14 cellular contexts compared by ENCODE assay signal in the genomic region with DNA sequence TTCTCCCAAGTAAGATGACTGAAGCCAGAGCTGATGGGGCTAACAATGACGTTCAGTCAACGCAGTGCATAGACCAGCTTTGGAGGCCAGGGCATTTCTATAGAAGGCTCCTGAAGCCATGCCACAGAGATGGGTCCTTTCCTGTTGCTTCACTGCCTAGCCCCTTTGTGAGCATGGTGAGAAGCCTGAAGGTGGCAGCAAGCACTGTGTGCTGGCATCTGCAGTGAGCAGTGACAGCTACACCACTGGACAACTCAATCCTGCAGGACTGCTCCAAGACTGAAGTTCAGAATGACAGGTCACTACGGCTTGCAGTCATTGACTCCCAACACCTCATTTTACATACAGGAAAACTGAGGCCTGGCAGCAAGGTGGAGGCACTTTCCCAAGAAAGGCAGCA.
DNase-seq lines count a peak whose midpoint lies in the region; ATAC-seq and TF ChIP-seq lines count a peak whose summit lies in the region.
"Had no signal": no experiment of that assay in that cellular context is flagged by ENCODE, and none has a peak within 500 bp of the region (broad histone marks: within the 10 kb centered on the region; RNA-seq: fewer than 3 reads in every experiment).

No MANE protein-coding gene starts in this region.

- H4K91ac ChIP-seq in IMR-90 (ENCODE audit: insufficient read depth, low read depth, low read length) = no peak overlapping the region

- H3K9me3 ChIP-seq in IMR-90 (ENCODE audit: control insufficient read depth, insufficient read depth, low read length) (no peaks in the 10 kb centered on the region), WERI-Rb-1 (ENCODE audit: severe bottlenecking) (no peaks in the 10 kb centered on the region), right atrium auricular region (no peaks in the 10 kb centered on the region), ovary (no peaks in the 10 kb centered on the region)
- H3K9me3 ChIP-seq: vagina had no signal

- H3K27ac ChIP-seq in IMR-90 (ENCODE audit: insufficient read depth, low read length) = 0 out of 2 replicates have a peak overlapping the region, but pooled peaks have one; percentile 32
- H3K27ac ChIP-seq in WERI-Rb-1 = peak overlapping the region; percentile 82
- no peak overlapping the region for H3K27ac ChIP-seq in right atrium auricular region
- no peak overlapping the region for H3K27ac ChIP-seq in ovary
- H3K27ac ChIP-seq: vagina had no signal

- H3K56ac ChIP-seq in IMR-90 (ENCODE audit: extremely low read depth, insufficient read depth, low read length) = no peak overlapping the region

- H3K4ac ChIP-seq in IMR-90 (ENCODE audit: low read depth, low read length) = no peak overlapping the region

- no peak overlapping the region for H4K8ac ChIP-seq in IMR-90 (ENCODE audit: low read depth in 2 of 2, low read length in 2 of 2)

- 0 out of 2 replicates have a peak, but pooled peaks cover 10% of the 10 kb centered on the region for H3K9me1 ChIP-seq in IMR-90 (ENCODE audit: insufficient read depth, low read length)

- no TSS peak for BruUV-seq in IMR-90 (replicated peaks; lab: Mats Ljungman, UMichigan)

- H2BK5ac ChIP-seq in IMR-90 (ENCODE audit: low read depth, low read length, poor library complexity, severe bottlenecking) = no peak overlapping the region

- H3K27me3 ChIP-seq in IMR-90 (ENCODE audit: control insufficient read depth, insufficient read depth, low read length) (no peaks in the 10 kb centered on the region), WERI-Rb-1 (ENCODE audit: insufficient read depth, low read depth, severe bottlenecking) (no peaks in the 10 kb centered on the region), right atrium auricular region (no peaks in the 10 kb centered on the region), ovary (no peaks in the 10 kb centered on the region)
- H3K27me3 ChIP-seq: vagina had no signal

- intact Hi-C loops in IMR-90 (cut with micrococcal nuclease) (loop anchor here (10.0 kb wide), 1 partner anchor 309 kb away; a partner anchor contains a TSS), ovary (cut with DNase I) (no loop called here)

- peak overlapping the region; percentile 2; the same call in 1 of the 2 replicates for H2AK5ac ChIP-seq in IMR-90 (ENCODE audit: low read depth, low read length)

- POLR2A ChIA-PET in IMR-90 (lab: Charles Lee; ENCODE audit: unreplicated experiment) = no interaction called here

- no peak for TF ChIP-seq RAD21 in IMR-90 (IDR thresholded peaks at IDR 0.05; ENCODE audit: low read length)

- no peak overlapping the region for H2BK20ac ChIP-seq in IMR-90 (ENCODE audit: low read depth, low read length)

- no peak overlapping the region for H2BK15ac ChIP-seq in IMR-90 (ENCODE audit: low read depth, low read length)

- H2AFZ ChIP-seq in IMR-90 (replicated peaks; ENCODE audit: low read length, poor library complexity) = no peak overlapping the region

- no peak overlapping the region for H4K5ac ChIP-seq in IMR-90 (ENCODE audit: low read depth, low read length)

- H3K4me2 ChIP-seq in IMR-90 (ENCODE audit: low read depth, low read length) = no peak overlapping the region; the same call in 1 of the 2 replicates

- no peak overlapping the region for H2AK9ac ChIP-seq in IMR-90 (replicated peaks; ENCODE audit: low read depth, low read length, poor library complexity)

- WGBS in IMR-90 (ENCODE audit: extremely low coverage in 2 of 2, insufficient read length in 1 of 2), 2 experiments = 86% methylated on average over 2 of the region's 3 CpGs; no CpG with 5 or more reads in 1 of the 2 experiments
- WGBS in ovary, 3 donors = 83 to 91% (median 89%) methylated on average over 3 of the region's 3 CpGs

- TF ChIP-seq CTCF in IMR-90 (conservative IDR thresholded peaks at IDR 0.05; ENCODE audit: low read depth, low read length) = no peak
- peak; percentile 67 for TF ChIP-seq CTCF in WERI-Rb-1 (IDR thresholded peaks at IDR 0.05; ENCODE audit: low read depth, low read length)
- peak; percentile 17 to 59 for TF ChIP-seq CTCF in right atrium auricular region (IDR thresholded peaks at IDR 0.05)
- TF ChIP-seq CTCF in ovary (IDR thresholded peaks at IDR 0.05) = no peak

- ATAC-seq in IMR-90 (ENCODE audit: low read depth) (no peak), GM19023 (IDR thresholded peaks at IDR 0.05; ENCODE audit: unreplicated experiment) (no peak)
- ATAC-seq: activated naive CD8-positive, alpha-beta T cell treated with anti-CD3 and anti-CD28 coated beads, Interleukin-2, amount 50 U/mL, for 24 hours had no signal

- no peak for TF ChIP-seq EP300 in ovary (IDR thresholded peaks at IDR 0.05)

- no peak overlapping the region for H3K18ac ChIP-seq in IMR-90 (ENCODE audit: low read depth, low read length)

- TF ChIP-seq POLR2A in IMR-90 (IDR thresholded peaks at IDR 0.05; ENCODE audit: low read depth, low read length) (no peak), ovary (IDR thresholded peaks at IDR 0.05) (no peak)

- CTCF ChIA-PET in IMR-90 (lab: Yijun Ruan, JAX) = no interaction called here

- in situ Hi-C loops in ACHN (cut with HindIII; ENCODE audit: low pct_ligation_motif_present, low pct_unique_long_range_greater_than_20kb, low sequenced_read_pairs) = no loop called here
- in situ Hi-C loops in IMR-90 (cut with MboI; ENCODE audit: low sequenced_read_pairs) = no loop called here

- H3K4me3 ChIP-seq in IMR-90 (ENCODE audit: insufficient read depth, low read depth, low read length) = no peak overlapping the region
- H3K4me3 ChIP-seq in WERI-Rb-1 (ENCODE audit: low read depth, low read length) = no peak overlapping the region
- H3K4me3 ChIP-seq in right atrium auricular region = no peak overlapping the region
- no peak overlapping the region for H3K4me3 ChIP-seq in ovary
- H3K4me3 ChIP-seq: vagina had no signal

- dilution Hi-C loops in IMR-90 (cut with HindIII; ENCODE audit: low sequenced_read_pairs, unreplicated experiment) = no loop called here

- H3K4me1 ChIP-seq in IMR-90 (ENCODE audit: control insufficient read depth, insufficient read depth, low read length) (peaks cover 18% of the 10 kb centered on the region), right atrium auricular region (peaks cover 0 to 48% of the 10 kb centered on the region in 2 donors), ovary (ENCODE audit: insufficient read depth) (peaks cover 6% of the 10 kb centered on the region)

- no peak overlapping the region for H3K14ac ChIP-seq in IMR-90 (replicated peaks; ENCODE audit: low read depth, low read length)

- peak; percentile 5 for DNase-seq in ACHN
- DNase-seq in IMR-90 = no peak
- peak; percentile 50 for DNase-seq in WERI-Rb-1
- DNase-seq in right atrium auricular region (ENCODE audit: low spot score) = no peak
- no peak for DNase-seq in retina
- no peak for DNase-seq in ovary
- no peak for DNase-seq in Kasumi-1 (lab: John Stamatoyannopoulos, UW)
- DNase-seq: activated naive CD8-positive, alpha-beta T cell treated with anti-CD3 and anti-CD28 coated beads, Interleukin-2, amount 50 U/mL, for 24 hours; NCI-H1417 treated with DMSO at 0.1 percent for 48 hours; NCI-H446; stimulated activated CD4-positive, alpha-beta T cell treated with anti-CD3 and anti-CD28 coated beads, Interleukin-4, amount 100 ng/mL, for 4 hours; stimulated activated naive B cell treated with anti-CD40 and anti-IgM and Interleukin-4, amounts not matched to agents 10 μg/mL and 1 μg/mL and 100 μg/mL, for 72 hours had no signal

- no peak overlapping the region for H3K23ac ChIP-seq in IMR-90 (ENCODE audit: low read depth, low read length)

- no peak overlapping the region for H2BK120ac ChIP-seq in IMR-90 (ENCODE audit: low read depth, low read length)

- peaks cover 10 to 36% of the 10 kb centered on the region in 2 experiments for H3K79me1 ChIP-seq in IMR-90 (ENCODE audit: low read depth in 1 of 2, low read length in 2 of 2)

- H3K9ac ChIP-seq in IMR-90 (ENCODE audit: low read depth, low read length) = no peak overlapping the region

- H4K20me1 ChIP-seq in IMR-90 (ENCODE audit: insufficient read depth, low read length) = peaks cover 8% of the 10 kb centered on the region; the same call in 1 of the 2 replicates

- H3K36me3 ChIP-seq in IMR-90 (ENCODE audit: control insufficient read depth, insufficient read depth, low read length) = no peaks in the 10 kb centered on the region
- peaks cover 36% of the 10 kb centered on the region for H3K36me3 ChIP-seq in WERI-Rb-1
- no peaks in the 10 kb centered on the region for H3K36me3 ChIP-seq in right atrium auricular region
- no peaks in the 10 kb centered on the region for H3K36me3 ChIP-seq in ovary
- H3K36me3 ChIP-seq: vagina had no signal

TF ChIP-seq in IMR-90, 13 proteins besides CTCF, POLR2A, EP300 and RAD21 (continues in another document):
- TF ChIP-seq FOS (IDR thresholded peaks at IDR 0.05; ENCODE audit: low read depth, low read length) (no peak), SMC3 (IDR thresholded peaks at IDR 0.05; ENCODE audit: low read depth, low read length) (no peak), MAZ (IDR thresholded peaks at IDR 0.05; ENCODE audit: borderline replicate concordance, low read depth, low read length) (no peak), RFX5 (IDR thresholded peaks at IDR 0.05; ENCODE audit: low read depth, low read length) (no peak), CHD1 (IDR thresholded peaks at IDR 0.05; ENCODE audit: low read depth, low read length) (no peak), MAFK (IDR thresholded peaks at IDR 0.05; ENCODE audit: low read depth, low read length) (no peak), CEBPB (IDR thresholded peaks at IDR 0.05; ENCODE audit: low read depth, low read length) (no peak), NFE2L2 (IDR thresholded peaks at IDR 0.05; ENCODE audit: low read depth, low read length) (no peak), MXI1 (IDR thresholded peaks at IDR 0.05; ENCODE audit: borderline replicate concordance, low read depth, low read length) (no peak), BHLHE40 (IDR thresholded peaks at IDR 0.05; ENCODE audit: low read depth, low read length) (no peak)
- TF ChIP-seq, protein P1, sequence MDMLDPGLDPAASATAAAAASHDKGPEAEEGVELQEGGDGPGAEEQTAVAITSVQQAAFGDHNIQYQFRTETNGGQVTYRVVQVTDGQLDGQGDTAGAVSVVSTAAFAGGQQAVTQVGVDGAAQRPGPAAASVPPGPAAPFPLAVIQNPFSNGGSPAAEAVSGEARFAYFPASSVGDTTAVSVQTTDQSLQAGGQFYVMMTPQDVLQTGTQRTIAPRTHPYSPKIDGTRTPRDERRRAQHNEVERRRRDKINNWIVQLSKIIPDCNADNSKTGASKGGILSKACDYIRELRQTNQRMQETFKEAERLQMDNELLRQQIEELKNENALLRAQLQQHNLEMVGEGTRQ (IDR thresholded peaks at IDR 0.05; ENCODE audit: low read depth, low read length) = no peak
- TF ChIP-seq, protein P2, sequence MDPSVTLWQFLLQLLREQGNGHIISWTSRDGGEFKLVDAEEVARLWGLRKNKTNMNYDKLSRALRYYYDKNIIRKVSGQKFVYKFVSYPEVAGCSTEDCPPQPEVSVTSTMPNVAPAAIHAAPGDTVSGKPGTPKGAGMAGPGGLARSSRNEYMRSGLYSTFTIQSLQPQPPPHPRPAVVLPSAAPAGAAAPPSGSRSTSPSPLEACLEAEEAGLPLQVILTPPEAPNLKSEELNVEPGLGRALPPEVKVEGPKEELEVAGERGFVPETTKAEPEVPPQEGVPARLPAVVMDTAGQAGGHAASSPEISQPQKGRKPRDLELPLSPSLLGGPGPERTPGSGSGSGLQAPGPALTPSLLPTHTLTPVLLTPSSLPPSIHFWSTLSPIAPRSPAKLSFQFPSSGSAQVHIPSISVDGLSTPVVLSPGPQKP (IDR thresholded peaks at IDR 0.05; ENCODE audit: borderline replicate concordance, low read depth, low read length) = no peak

Comparison
In these comparisons a context has a peak if more than half of its experiments do, and no peak if none do; other contexts are left out.
1. DNase-seq: peak in ACHN (single experiment) and WERI-Rb-1 (single experiment); none in IMR-90 (single experiment), right atrium auricular region (single experiment), retina (single experiment), ovary (0 of 5) and Kasumi-1 (0 of 2).
2. H3K27ac ChIP-seq: peak in IMR-90 (single experiment) and WERI-Rb-1 (single experiment); none in right atrium auricular region (0 of 2) and ovary (0 of 2).
3. CTCF ChIP-seq: peak in WERI-Rb-1 (single experiment) and right atrium auricular region (2 of 2); none in IMR-90 (single experiment) and ovary (0 of 3).